Comparison of ENCODE assay signal across 25 cellular contexts in the genomic region with DNA sequence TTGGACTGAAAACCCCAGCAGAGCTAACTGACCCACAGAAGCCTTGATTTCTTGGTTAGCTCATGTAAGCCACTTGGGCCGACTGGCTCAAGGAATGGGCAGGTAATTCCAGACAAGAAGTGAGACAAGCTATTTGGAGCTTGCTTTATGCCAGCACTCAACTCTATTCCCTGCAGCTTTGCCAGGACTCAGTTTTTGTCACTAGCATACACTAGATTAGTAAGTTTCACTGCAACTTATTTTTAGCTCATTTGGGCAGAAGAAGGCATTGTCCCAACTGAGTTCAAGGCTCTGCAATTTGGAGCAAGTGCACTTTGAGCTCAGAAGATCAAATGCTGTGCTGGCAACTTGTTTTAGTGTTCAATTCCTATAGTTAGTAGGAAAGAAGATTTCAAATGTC.
"Had no signal": no experiment of that assay in that cellular context is flagged by ENCODE, and none has a peak within 500 bp of the region (broad histone marks: within the 10 kb centered on the region; RNA-seq: fewer than 3 reads in every experiment).

No MANE protein-coding gene starts in this region.

- ATAC-seq: effector memory CD8-positive, alpha-beta T cell; left colon; mucosa of descending colon; psoas muscle; right lobe of liver; stimulated activated naive CD8-positive, alpha-beta T cell treated with anti-CD3 and anti-CD28 coated beads, Interleukin-15, amount 100 ng/mL, for 72 hours had no signal

- H3K27me3 ChIP-seq: esophagus squamous epithelium, ovary, right lobe of liver, thyroid gland, vagina had no signal

- H3K36me3 ChIP-seq: esophagus squamous epithelium, ovary, right lobe of liver, thyroid gland, vagina had no signal

- H3K4me3 ChIP-seq: coronary artery, esophagus squamous epithelium, hepatocyte, mucosa of descending colon, ovary, psoas muscle, right lobe of liver, thyroid gland, vagina had no signal

- H3K4me1 ChIP-seq: psoas muscle, right lobe of liver, thyroid gland, vagina had no signal

- DNase-seq: dermis blood vessel endothelial cell; effector memory CD8-positive, alpha-beta T cell; erythroblast; esophagus squamous epithelium; islet precursor cell; kidney glomerular epithelial cell; left colon; mesenchymal stem cell; mucosa of descending colon; naive B cell; nucleus accumbens; ovary; posterior cingulate gyrus; psoas muscle; right lobe of liver; small intestine; stimulated activated CD4-positive, alpha-beta T cell treated with anti-CD3 and anti-CD28 coated beads, Interleukin-15, amount 100 ng/mL, for 24 hours; stimulated activated CD4-positive, alpha-beta T cell treated with anti-CD3 and anti-CD28 coated beads, Interleukin-2, amount 100 ng/mL, for 48 hours; stimulated activated naive CD4-positive, alpha-beta T cell; stimulated activated naive CD8-positive, alpha-beta T cell treated with anti-CD3 and anti-CD28 coated beads, Interleukin-15, amount 100 ng/mL, for 72 hours; thyroid gland; trophoblast cell had no signal

- H3K9me3 ChIP-seq: esophagus squamous epithelium, mucosa of descending colon, ovary, psoas muscle, right lobe of liver, thyroid gland, vagina had no signal

- H3K27ac ChIP-seq: coronary artery, esophagus squamous epithelium, hepatocyte, ovary, psoas muscle, right lobe of liver, thyroid gland, vagina had no signal
